Comparison of ENCODE assay signal across 35 cellular contexts in the genomic region with DNA sequence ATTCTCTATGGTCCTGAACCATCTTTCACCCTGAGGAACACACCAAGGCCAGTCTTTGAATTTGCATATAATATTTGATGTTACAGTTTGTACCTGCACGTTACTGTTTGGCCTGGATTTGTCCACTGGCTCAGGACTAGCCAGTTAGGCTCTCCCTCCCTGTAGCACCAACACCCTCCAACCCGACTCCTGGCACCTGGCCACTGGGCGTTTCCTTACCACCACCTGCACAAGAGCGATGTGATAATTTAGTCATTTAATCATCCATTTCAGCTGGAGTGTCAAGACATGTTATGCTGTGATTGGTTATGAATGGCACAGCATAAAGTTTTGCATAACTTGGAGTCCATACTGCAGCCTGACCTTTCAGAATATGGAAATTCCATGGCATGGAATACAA.
DNase-seq lines count a peak whose midpoint lies in the region; ATAC-seq and TF ChIP-seq lines count a peak whose summit lies in the region.
"Had no signal": no experiment of that assay in that cellular context is flagged by ENCODE, and none has a peak within 500 bp of the region (broad histone marks: within the 10 kb centered on the region; RNA-seq: fewer than 3 reads in every experiment).

No MANE protein-coding gene starts in this region.

- POLR2A ChIA-PET in WTC11 (lab: Charles Lee) = no interaction called here

- H3K4me1 Mint-ChIP-seq in WTC11 = peaks cover 10% of the 10 kb centered on the region
- H3K4me1 Mint-ChIP-seq: activated naive CD4-positive, alpha-beta T cell treated with anti-CD3 and anti-CD28 coated beads, Interleukin-2, amount 50 U/mL, for 24 hours; activated T-helper 17 cell treated with anti-CD3 and anti-CD28 coated beads, Interleukin-2, amount 50 U/mL, for 72 hours; B cell; CD4-positive, alpha-beta memory T cell; natural killer cell had no signal

- H3K4me3 Mint-ChIP-seq in WTC11 = no peak overlapping the region
- H3K4me3 Mint-ChIP-seq: activated CD8-positive, alpha-beta T cell treated with anti-CD3 and anti-CD28 coated beads, Interleukin-2, amount 10 ng/mL, durations not matched to agents 7 days and 5 days; activated naive CD4-positive, alpha-beta T cell treated with anti-CD3 and anti-CD28 coated beads, Interleukin-2, amount 50 U/mL, for 24 hours; activated T-helper 17 cell treated with anti-CD3 and anti-CD28 coated beads, Interleukin-2, amount 50 U/mL, for 72 hours; B cell; CD4-positive, alpha-beta memory T cell; natural killer cell had no signal

- no peaks in the 10 kb centered on the region for H3K27me3 ChIP-seq in ascending aorta
- H3K27me3 ChIP-seq: brain microvascular endothelial cell, dorsolateral prefrontal cortex, gastroesophageal sphincter, Peyer's patch, sigmoid colon, tibial nerve had no signal

- no peaks in the 10 kb centered on the region for H3K4me1 ChIP-seq in ascending aorta
- H3K4me1 ChIP-seq: gastroesophageal sphincter, lower lobe of right lung, Peyer's patch, prostate gland, sigmoid colon, tibial nerve had no signal

- H3K9me3 Mint-ChIP-seq in WTC11 = no peaks in the 10 kb centered on the region
- H3K9me3 Mint-ChIP-seq: activated naive CD4-positive, alpha-beta T cell treated with anti-CD3 and anti-CD28 coated beads, Interleukin-2, amount 50 U/mL, for 24 hours; activated T-helper 17 cell treated with anti-CD3 and anti-CD28 coated beads, Interleukin-2, amount 50 U/mL, for 72 hours had no signal

- no peaks in the 10 kb centered on the region for H3K36me3 Mint-ChIP-seq in WTC11
- H3K36me3 Mint-ChIP-seq: activated naive CD4-positive, alpha-beta T cell treated with anti-CD3 and anti-CD28 coated beads, Interleukin-2, amount 50 U/mL, for 24 hours; CD4-positive, alpha-beta memory T cell; natural killer cell had no signal

- TF ChIP-seq CTCF in WTC11 (IDR thresholded peaks at IDR 0.05) (no peak), ascending aorta (IDR thresholded peaks at IDR 0.05) (no peak)

- intact Hi-C loops in ascending aorta (cut with DNase I) = no loop called here

- no peak for ATAC-seq in WTC11
- ATAC-seq: activated CD8-positive, alpha-beta T cell treated with anti-CD3 and anti-CD28 coated beads, Interleukin-2, amount 10 ng/mL, durations not matched to agents 7 days and 5 days; gastroesophageal sphincter; lower lobe of right lung; natural killer cell had no signal

- no peak overlapping the region for H3K4me3 ChIP-seq in ascending aorta
- H3K4me3 ChIP-seq: dorsolateral prefrontal cortex, gastroesophageal sphincter, GM12878, lower lobe of right lung, Peyer's patch, prostate gland, sigmoid colon, tibial nerve had no signal

- CTCF ChIA-PET in WTC11 (lab: Charles Lee) = no interaction called here

- no peaks in the 10 kb centered on the region for H3K9me3 ChIP-seq in ascending aorta
- H3K9me3 ChIP-seq: gastroesophageal sphincter, lower lobe of right lung, Peyer's patch, prostate gland, sigmoid colon, tibial nerve had no signal

- DNase-seq in COLO668 (lab: John Stamatoyannopoulos, UW; ENCODE audit: unreplicated experiment) (peak; percentile 63), NCI-H1436 (lab: John Stamatoyannopoulos, UW) (peak; percentile 44), NCI-H69 (lab: John Stamatoyannopoulos, UW) (peak; percentile 97), epithelial cell of prostate (ENCODE audit: low read depth, low spot score) (no peak), WTC11 (ENCODE audit: low spot score) (no peak), ascending aorta (ENCODE audit: low spot score in 2 of 2) (no peak), LoVo (ENCODE audit: low spot score) (no peak)
- no peak for DNase-seq in activated CD8-positive, alpha-beta memory T cell treated with anti-CD3 and anti-CD28 coated beads, Interleukin-2, amount 50 U/mL, for 4 hours
- DNase-seq: activated CD4-positive, alpha-beta T cell treated with anti-CD3 and anti-CD28 coated beads for 4 hours; activated CD8-positive, alpha-beta T cell treated with anti-CD3 and anti-CD28 coated beads, Interleukin-2, amount 10 ng/mL, durations not matched to agents 7 days and 5 days; amniotic stem cell; brain microvascular endothelial cell; CD4-positive, alpha-beta memory T cell; dorsolateral prefrontal cortex; HCEC 1CT; lower lobe of right lung; midbrain; natural killer cell; NCI-H187 treated with DMSO at 0.1 percent for 48 hours; NCI-H446 treated with DMSO at 0.1 percent for 48 hours; occipital lobe; Peyer's patch; SIG-M5; sigmoid colon; stimulated activated CD4-positive, alpha-beta T cell treated with anti-CD3 and anti-CD28 coated beads, Interleukin-4, amount 100 ng/mL, for 24 hours; SW 1271; T-helper 9 cell had no signal

- no peaks in the 10 kb centered on the region for H3K36me3 ChIP-seq in ascending aorta
- H3K36me3 ChIP-seq: brain microvascular endothelial cell, gastroesophageal sphincter, lower lobe of right lung, Peyer's patch, prostate gland, sigmoid colon, tibial nerve had no signal

- H3K27me3 Mint-ChIP-seq in WTC11 (ENCODE audit: low read depth) = no peaks in the 10 kb centered on the region
- H3K27me3 Mint-ChIP-seq: activated T-helper 17 cell treated with anti-CD3 and anti-CD28 coated beads, Interleukin-2, amount 50 U/mL, for 72 hours; B cell had no signal

- no peak overlapping the region for H3K27ac Mint-ChIP-seq in WTC11
- H3K27ac Mint-ChIP-seq: activated CD8-positive, alpha-beta T cell treated with anti-CD3 and anti-CD28 coated beads, Interleukin-2, amount 10 ng/mL, durations not matched to agents 7 days and 5 days; activated naive CD4-positive, alpha-beta T cell treated with anti-CD3 and anti-CD28 coated beads, Interleukin-2, amount 50 U/mL, for 24 hours; activated T-helper 17 cell treated with anti-CD3 and anti-CD28 coated beads, Interleukin-2, amount 50 U/mL, for 72 hours; B cell; CD4-positive, alpha-beta memory T cell; natural killer cell had no signal

- peak overlapping the region; percentile 35 for H3K27ac ChIP-seq in epithelial cell of prostate
- H3K27ac ChIP-seq in ascending aorta = no peak overlapping the region
- H3K27ac ChIP-seq: gastroesophageal sphincter, KMS-11, lower lobe of right lung, Peyer's patch, prostate gland, sigmoid colon, tibial nerve had no signal

TF ChIP-seq in WTC11, 78 proteins besides CTCF, POLR2A, EP300 and RAD21:
- TF ChIP-seq ZNF396 (CRISPR knock-in tag; IDR thresholded peaks at IDR 0.05; ENCODE audit: borderline replicate concordance) = no peak
- no peak for TF ChIP-seq ZNF219 (CRISPR knock-in tag; IDR thresholded peaks at IDR 0.05; ENCODE audit: borderline replicate concordance)

Comparison
In these comparisons a context has a peak if more than half of its experiments do, and no peak if none do; other contexts are left out.
1. DNase-seq: peak in COLO668 (single experiment), NCI-H1436 (single experiment) and NCI-H69 (single experiment); none in epithelial cell of prostate (single experiment), activated CD8-positive, alpha-beta memory T cell treated with anti-CD3 and anti-CD28 coated beads, Interleukin-2, amount 50 U/mL, for 4 hours (single experiment), WTC11 (single experiment), ascending aorta (0 of 2) and LoVo (single experiment).